Comparison of ENCODE assay signal across 18 cellular contexts in the genomic region with DNA sequence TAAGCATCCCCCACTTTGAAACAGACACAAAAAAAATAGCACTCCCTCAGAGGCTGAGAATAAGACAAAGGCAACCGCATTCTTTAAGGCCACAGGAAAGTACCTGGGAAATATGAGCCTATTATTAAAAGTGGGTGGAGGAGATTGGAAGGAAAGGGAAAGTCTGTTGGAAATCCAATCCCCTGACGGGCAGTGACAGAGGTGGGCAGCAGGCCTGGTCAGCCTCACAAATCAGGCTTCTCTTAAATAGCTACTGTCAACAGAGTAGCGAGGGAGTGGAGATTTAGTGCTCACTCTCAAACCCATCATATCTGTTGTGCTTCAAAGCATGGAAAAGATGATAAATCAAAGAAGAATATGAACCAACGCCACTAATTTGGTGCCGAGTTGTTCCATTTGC.
"Had no signal": no experiment of that assay in that cellular context is flagged by ENCODE, and none has a peak within 500 bp of the region (broad histone marks: within the 10 kb centered on the region; RNA-seq: fewer than 3 reads in every experiment).

No MANE protein-coding gene starts in this region.

- H3K4me3 ChIP-seq: dorsolateral prefrontal cortex, heart left ventricle, right atrium auricular region, stomach, thoracic aorta, transverse colon had no signal

- H3K4me1 Mint-ChIP-seq: natural killer cell, neural crest cell had no signal

- H3K9me3 Mint-ChIP-seq: natural killer cell had no signal

- H3K27ac Mint-ChIP-seq: natural killer cell had no signal

- H3K36me3 ChIP-seq: heart left ventricle, right atrium auricular region, stomach, thoracic aorta, transverse colon had no signal

- ATAC-seq: left colon, natural killer cell had no signal

- H3K4me1 ChIP-seq: right atrium auricular region, stomach, transverse colon had no signal

- DNase-seq: cortex of kidney; dorsolateral prefrontal cortex; effector CD8-positive, alpha-beta T cell; foreskin melanocyte; hippocampal formation; left colon; natural killer cell; posterior cingulate gyrus; small intestine; stimulated activated CD4-positive, alpha-beta T cell treated with anti-CD3 and anti-CD28 coated beads, Interleukin-12 subunit alpha, Interleukin-12 subunit beta, amount 100 ng/mL, for 4 hours; stimulated activated naive CD4-positive, alpha-beta T cell; stomach; substantia nigra; transverse colon had no signal

- H3K27ac ChIP-seq: dorsolateral prefrontal cortex, heart left ventricle, right atrium auricular region, stomach, thoracic aorta, transverse colon had no signal

- H3K9me3 ChIP-seq: heart left ventricle, stomach, thoracic aorta, transverse colon had no signal

- H3K27me3 ChIP-seq: heart left ventricle, right atrium auricular region, stomach, transverse colon had no signal

- FAIRE-seq: small intestine had no signal

- H3K4me3 Mint-ChIP-seq: natural killer cell, neural crest cell had no signal

- H3K36me3 Mint-ChIP-seq: natural killer cell had no signal
